11 cellular contexts compared by ENCODE assay signal in genomic region chr6:156729248-156729647, GRCh38. TPM values are rescaled to one million over a fixed set of nuclear protein-coding genes. Genes with fewer than 3 reads are reported as not detected.
DNase-seq lines count a peak whose midpoint lies in the region; ATAC-seq and TF ChIP-seq lines count a peak whose summit lies in the region.
"Had no signal": no experiment of that assay in that cellular context is flagged by ENCODE, and none has a peak within 500 bp of the region (broad histone marks: within the 10 kb centered on the region; RNA-seq: fewer than 3 reads in every experiment).

No MANE protein-coding gene starts in this region.

- no TSS peak for BruUV-seq in PC-9 (replicated peaks; lab: Mats Ljungman, UMichigan)

- CTCF ChIA-PET in PC-9 (lab: Charles Lee) = no interaction called here
- CTCF ChIA-PET in CD4-positive, alpha-beta memory T cell (lab: Charles Lee; ENCODE audit: partially characterized antibody) = no interaction called here

- H3K27me3 ChIP-seq in PC-9 (ENCODE audit: insufficient read depth, low read depth) = no peaks in the 10 kb centered on the region
- no peaks in the 10 kb centered on the region for H3K27me3 ChIP-seq in CD4-positive, alpha-beta memory T cell (ENCODE audit: insufficient read depth, low read length)

- no peaks in the 10 kb centered on the region; the same call in 1 of the 2 replicates for H3K4me1 ChIP-seq in PC-9 (replicated peaks; ENCODE audit: insufficient read depth)
- no peaks in the 10 kb centered on the region for H3K4me1 ChIP-seq in CD4-positive, alpha-beta memory T cell (ENCODE audit: insufficient read depth, low read length)

- peak; percentile 9 to 75 for DNase-seq in PC-9
- DNase-seq in foreskin melanocyte = peak; percentile 48
- DNase-seq in dermis blood vessel endothelial cell = no peak
- DNase-seq in CD4-positive, alpha-beta memory T cell = no peak
- DNase-seq in activated CD4-positive, alpha-beta T cell treated with anti-CD3 and anti-CD28 coated beads for 48 hours = no peak
- no peak for DNase-seq in NCI-H510A (lab: John Stamatoyannopoulos, UW)
- DNase-seq: stimulated activated CD4-positive, alpha-beta T cell treated with anti-CD3 and anti-CD28 coated beads, Interleukin-4, amount 100 ng/mL, for 24 hours had no signal

- H4K20me1 ChIP-seq in PC-9 (ENCODE audit: insufficient read depth) = no peaks in the 10 kb centered on the region

- no peak overlapping the region for H3K4me2 ChIP-seq in PC-9
- H3K4me2 ChIP-seq: KMS-11 had no signal

- H3K36me3 Mint-ChIP-seq in CD4-positive, alpha-beta memory T cell = no peaks in the 10 kb centered on the region
- H3K36me3 Mint-ChIP-seq: natural killer cell treated with Interleukin-12 subunit alpha and Interleukin-12 subunit beta and Interleukin-15 and Interleukin-18, amount 100 ng/mL, for 72 hours had no signal

- H3K36me3 ChIP-seq in PC-9 (ENCODE audit: low read depth) = no peaks in the 10 kb centered on the region
- no peaks in the 10 kb centered on the region for H3K36me3 ChIP-seq in CD4-positive, alpha-beta memory T cell (ENCODE audit: insufficient read depth, low read length)

- no peaks in the 10 kb centered on the region for H3K27me3 Mint-ChIP-seq in CD4-positive, alpha-beta memory T cell

- no peaks in the 10 kb centered on the region for H3K9me3 ChIP-seq in PC-9 (ENCODE audit: insufficient read depth, low read depth)
- no peaks in the 10 kb centered on the region for H3K9me3 ChIP-seq in CD4-positive, alpha-beta memory T cell (ENCODE audit: control insufficient read depth in 1 of 2, low read length in 2 of 2)

- no peak overlapping the region for H3K4me3 Mint-ChIP-seq in CD4-positive, alpha-beta memory T cell
- H3K4me3 Mint-ChIP-seq: natural killer cell treated with Interleukin-12 subunit alpha and Interleukin-12 subunit beta and Interleukin-15 and Interleukin-18, amount 100 ng/mL, for 72 hours had no signal

- no peaks in the 10 kb centered on the region for H3K9me2 ChIP-seq in PC-9 (ENCODE audit: insufficient read depth)

- H3K4me1 Mint-ChIP-seq in CD4-positive, alpha-beta memory T cell = no peaks in the 10 kb centered on the region

- ATAC-seq in GM18502 (IDR thresholded peaks at IDR 0.05; ENCODE audit: poor library complexity, unreplicated experiment) (peak; percentile 74), HG02938 (IDR thresholded peaks at IDR 0.05; ENCODE audit: unreplicated experiment) (peak; percentile 54)

- no peak overlapping the region for H3K27ac Mint-ChIP-seq in CD4-positive, alpha-beta memory T cell
- H3K27ac Mint-ChIP-seq: natural killer cell treated with Interleukin-12 subunit alpha and Interleukin-12 subunit beta and Interleukin-15 and Interleukin-18, amount 100 ng/mL, for 72 hours had no signal

- H3K79me2 ChIP-seq in PC-9 (ENCODE audit: low read depth) = no peaks in the 10 kb centered on the region

- no peak overlapping the region for H3K27ac ChIP-seq in PC-9
- no peak overlapping the region for H3K27ac ChIP-seq in CD4-positive, alpha-beta memory T cell (ENCODE audit: low read depth, low read length)
- H3K27ac ChIP-seq: KMS-11 had no signal

- peaks cover 14% of the 10 kb centered on the region for H3F3A ChIP-seq in PC-9 (ENCODE audit: insufficient read depth, low read depth)

- POLR2A ChIA-PET in PC-9 (lab: Charles Lee; ENCODE audit: unreplicated experiment) = interaction anchor here (0.6 kb wide), 1 partner anchor 9 kb away, joined by 7 read pairs; no protein-coding TSS in a partner anchor
- POLR2A ChIA-PET in CD4-positive, alpha-beta memory T cell (lab: Charles Lee; ENCODE audit: partially characterized antibody) = no interaction called here

- intact Hi-C loops in PC-9 (cut with micrococcal nuclease; ENCODE audit: unreplicated experiment) = no loop called here
- intact Hi-C loops in CD4-positive, alpha-beta memory T cell (cut with micrococcal nuclease) = no loop called here

- no peaks in the 10 kb centered on the region for H3K9me3 Mint-ChIP-seq in CD4-positive, alpha-beta memory T cell
- H3K9me3 Mint-ChIP-seq: natural killer cell treated with Interleukin-12 subunit alpha and Interleukin-12 subunit beta and Interleukin-15 and Interleukin-18, amount 100 ng/mL, for 72 hours had no signal

- TF ChIP-seq CTCF in PC-9 (conservative IDR thresholded peaks at IDR 0.05) = no peak

- H3K4me3 ChIP-seq in PC-9 = no peak overlapping the region
- no peak overlapping the region for H3K4me3 ChIP-seq in CD4-positive, alpha-beta memory T cell (ENCODE audit: low read length in 2 of 2)

- H2AFZ ChIP-seq in PC-9 = no peak overlapping the region

RNA-seq across cellular contexts. Expression of gene ARID1B, which starts 47.9 kb away (rescaled TPM):
- 38.8 and 42.8 TPM in 2 replicates for total RNA-seq in PC-9 (2021)
- 37.8 and 45.9 TPM in 2 replicates for total RNA-seq in dermis blood vessel endothelial cell
- 100 to 1,000 TPM; 118 to 131 TPM for total RNA-seq in CD4-positive, alpha-beta memory T cell
- 10 to 100 TPM in 1 of 2 donors, 1 to 10 TPM in 1; 5.4 to 26.5 TPM for polyA plus RNA-seq in CD4-positive, alpha-beta memory T cell

Comparison
In these comparisons a context has a peak if more than half of its experiments do, and no peak if none do; other contexts are left out.
1. DNase-seq: peak in PC-9 (2 of 2) and foreskin melanocyte (single experiment); none in dermis blood vessel endothelial cell (single experiment), CD4-positive, alpha-beta memory T cell (0 of 5), activated CD4-positive, alpha-beta T cell treated with anti-CD3 and anti-CD28 coated beads for 48 hours (single experiment) and NCI-H510A (single experiment).